8 cellular contexts compared by ENCODE assay signal in the genomic region with DNA sequence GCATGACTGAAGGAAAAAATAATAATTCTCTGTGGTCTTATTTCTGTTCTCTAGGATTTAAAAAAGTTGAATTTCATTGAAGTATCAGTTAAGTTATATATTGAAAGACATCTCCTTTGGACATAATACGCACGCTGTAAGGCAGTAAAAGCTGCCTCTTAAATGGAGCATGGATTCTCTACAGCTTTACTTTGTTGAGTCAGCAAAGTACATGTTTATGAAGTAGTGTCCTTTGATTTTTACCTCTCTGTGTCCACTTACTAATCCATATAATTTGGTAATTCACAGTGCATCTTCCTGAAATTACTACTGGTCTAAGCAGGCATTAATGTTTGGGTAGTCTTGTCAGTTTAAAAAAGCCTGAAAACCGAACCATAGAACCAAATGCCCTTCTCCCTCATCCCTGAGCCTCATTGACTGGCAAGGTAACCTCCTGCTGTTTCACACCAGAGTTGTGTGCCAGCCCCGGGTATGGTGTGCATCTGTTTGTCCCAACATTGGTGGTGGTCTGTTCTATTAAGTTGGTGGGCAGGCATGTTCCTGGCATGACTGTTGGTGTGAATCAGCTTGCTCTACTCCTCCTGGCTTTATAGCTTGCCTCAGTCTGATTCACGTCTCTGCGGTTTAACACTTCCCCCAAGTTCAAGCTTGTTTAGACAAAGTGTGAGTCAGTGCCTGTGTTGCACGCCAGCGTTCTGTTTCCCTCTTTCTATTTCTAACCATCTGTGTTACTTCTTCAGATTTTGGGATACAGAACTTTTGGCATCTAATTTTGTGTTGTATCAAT.
A peak's percentile ranks its signal among the peaks of the same experiment; 100 is the strongest.
DNase-seq lines count a peak whose midpoint lies in the region; ATAC-seq, FAIRE-seq and TF ChIP-seq lines count a peak whose summit lies in the region.

No MANE protein-coding gene starts in this region.

- peak overlapping the region; percentile 95 for H3K27ac Mint-ChIP-seq in stimulated activated naive CD8-positive, alpha-beta T cell treated with anti-CD3 and anti-CD28 coated beads, Interleukin-15, amount 100 ng/mL, for 72 hours

- H3K4me3 Mint-ChIP-seq in stimulated activated naive CD8-positive, alpha-beta T cell treated with anti-CD3 and anti-CD28 coated beads, Interleukin-15, amount 100 ng/mL, for 72 hours = peak overlapping the region; percentile 63 to 73

- H3K4me3 ChIP-seq in epithelial cell of proximal tubule (ENCODE audit: low read depth, low read length) = no peak overlapping the region

- DNase-seq in GM19239 (ENCODE audit: insufficient read length, low spot score) (no peak), M059J (ENCODE audit: low read depth) (peak; percentile 99), epithelial cell of proximal tubule (ENCODE audit: low read depth) (peak; percentile 92), non-pigmented ciliary epithelial cell (ENCODE audit: low read depth) (peak; percentile 99), DMS79 (lab: John Stamatoyannopoulos, UW) (no peak)
- peak; percentile 61 for DNase-seq in activated CD8-positive, alpha-beta memory T cell treated with anti-CD3 and anti-CD28 coated beads, Interleukin-2, amount 50 U/mL, for 24 hours (ENCODE audit: extremely low read depth)
- DNase-seq in stimulated activated naive CD8-positive, alpha-beta T cell treated with anti-CD3 and anti-CD28 coated beads, Interleukin-15, amount 100 ng/mL, for 72 hours = peak; percentile 74 to 84

- no peaks in the 10 kb centered on the region for H3K27me3 Mint-ChIP-seq in stimulated activated naive CD8-positive, alpha-beta T cell treated with anti-CD3 and anti-CD28 coated beads, Interleukin-15, amount 100 ng/mL, for 72 hours

- peaks cover 43% of the 10 kb centered on the region for H3K4me1 Mint-ChIP-seq in stimulated activated naive CD8-positive, alpha-beta T cell treated with anti-CD3 and anti-CD28 coated beads, Interleukin-15, amount 100 ng/mL, for 72 hours

- FAIRE-seq in GM19239 (lab: Jason Lieb, UNC) = peak; percentile 78

- ATAC-seq in stimulated activated naive CD8-positive, alpha-beta T cell treated with anti-CD3 and anti-CD28 coated beads, Interleukin-15, amount 100 ng/mL, for 72 hours = peak; percentile 99
- ATAC-seq in GM21515 (IDR thresholded peaks at IDR 0.05; ENCODE audit: unreplicated experiment) = no peak

- H3K9me3 Mint-ChIP-seq in stimulated activated naive CD8-positive, alpha-beta T cell treated with anti-CD3 and anti-CD28 coated beads, Interleukin-15, amount 100 ng/mL, for 72 hours = peaks cover 2 to 17% of the 10 kb centered on the region in 2 donors

- no peak for TF ChIP-seq CTCF in epithelial cell of proximal tubule (conservative IDR thresholded peaks at IDR 0.05; ENCODE audit: low read depth, low read length)

Comparison
In these comparisons a context has a peak if more than half of its experiments do, and no peak if none do; other contexts are left out.
1. DNase-seq: peak in M059J (single experiment), activated CD8-positive, alpha-beta memory T cell treated with anti-CD3 and anti-CD28 coated beads, Interleukin-2, amount 50 U/mL, for 24 hours (single experiment), epithelial cell of proximal tubule (single experiment), non-pigmented ciliary epithelial cell (single experiment) and stimulated activated naive CD8-positive, alpha-beta T cell treated with anti-CD3 and anti-CD28 coated beads, Interleukin-15, amount 100 ng/mL, for 72 hours (2 of 2); none in GM19239 (single experiment) and DMS79 (single experiment).